Comparison of ENCODE assay signal across 1 cellular context in the genomic region with DNA sequence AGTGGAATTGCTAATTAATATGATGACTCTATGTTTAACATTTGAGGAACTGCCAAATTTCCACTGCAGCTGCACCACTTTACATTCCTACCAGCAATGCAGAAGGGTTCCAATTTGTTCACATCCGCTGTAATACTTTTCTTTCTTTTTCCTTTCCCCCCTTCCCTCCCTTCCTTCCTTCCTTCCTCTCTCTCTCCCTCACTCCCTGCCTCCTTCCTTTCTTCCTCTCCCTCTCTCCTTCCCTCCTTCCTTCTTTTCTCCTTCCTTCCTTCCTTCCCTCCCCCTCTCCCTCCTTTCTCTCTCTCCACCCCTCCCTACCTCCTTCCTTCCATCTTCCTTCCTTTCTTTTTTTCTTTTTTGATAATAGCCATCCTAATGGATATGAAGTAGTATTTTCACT.
TF ChIP-seq lines count a peak whose summit lies in the region.

No MANE protein-coding gene starts in this region.

TF ChIP-seq in HepG2, 621 proteins besides CTCF, POLR2A, EP300 and RAD21:
- TF ChIP-seq KDM4B (CRISPR knock-in tag; IDR thresholded peaks at IDR 0.05), result no peak
- peak; percentile 61 for TF ChIP-seq PCBP2 (optimal IDR thresholded peaks at IDR 0.05; ENCODE audit: low read depth, low read length, poor library complexity, severe bottlenecking)
